Comparison of ENCODE assay signal across 2 cellular contexts in the genomic region with DNA sequence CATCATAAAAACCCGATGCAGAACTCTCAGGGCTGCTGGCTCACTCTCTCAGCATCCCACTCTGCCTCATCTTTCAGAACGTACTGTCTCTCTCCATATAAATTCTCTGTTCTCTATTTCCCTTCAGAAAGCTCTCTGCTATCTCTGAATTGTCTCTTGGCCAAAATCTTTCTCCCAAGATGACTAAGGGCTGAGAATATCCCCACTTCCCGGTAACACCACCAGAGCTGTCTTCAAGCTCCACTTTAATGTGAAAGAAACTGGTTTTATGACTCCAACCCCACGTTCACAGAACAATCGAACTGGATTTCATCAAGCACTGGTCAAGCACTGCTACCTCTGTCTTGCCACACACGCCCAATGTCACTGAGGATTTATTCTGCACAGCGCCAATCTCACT.
TF ChIP-seq lines count a peak whose summit lies in the region.

No MANE protein-coding gene starts in this region.

TF ChIP-seq in HepG2, 621 proteins besides CTCF, POLR2A, EP300 and RAD21:
- TF ChIP-seq GATAD1 (CRISPR knock-in tag; IDR thresholded peaks at IDR 0.05) (no peak), ZNF333 (CRISPR knock-in tag; IDR thresholded peaks at IDR 0.05; ENCODE audit: borderline replicate concordance) (no peak), SMC3 (IDR thresholded peaks at IDR 0.05; ENCODE audit: low read length) (no peak), BCL6 (CRISPR knock-in tag; IDR thresholded peaks at IDR 0.05) (no peak), GABPB1 (CRISPR knock-in tag; IDR thresholded peaks at IDR 0.05) (no peak), ZC3H4 (CRISPR knock-in tag; IDR thresholded peaks at IDR 0.05; ENCODE audit: borderline replicate concordance) (no peak), IRF9 (CRISPR knock-in tag; IDR thresholded peaks at IDR 0.05; ENCODE audit: borderline replicate concordance) (no peak)
- TF ChIP-seq, protein P1, sequence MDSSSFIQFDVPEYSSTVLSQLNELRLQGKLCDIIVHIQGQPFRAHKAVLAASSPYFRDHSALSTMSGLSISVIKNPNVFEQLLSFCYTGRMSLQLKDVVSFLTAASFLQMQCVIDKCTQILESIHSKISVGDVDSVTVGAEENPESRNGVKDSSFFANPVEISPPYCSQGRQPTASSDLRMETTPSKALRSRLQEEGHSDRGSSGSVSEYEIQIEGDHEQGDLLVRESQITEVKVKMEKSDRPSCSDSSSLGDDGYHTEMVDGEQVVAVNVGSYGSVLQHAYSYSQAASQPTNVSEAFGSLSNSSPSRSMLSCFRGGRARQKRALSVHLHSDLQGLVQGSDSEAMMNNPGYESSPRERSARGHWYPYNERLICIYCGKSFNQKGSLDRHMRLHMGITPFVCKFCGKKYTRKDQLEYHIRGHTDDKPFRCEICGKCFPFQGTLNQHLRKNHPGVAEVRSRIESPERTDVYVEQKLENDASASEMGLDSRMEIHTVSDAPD (CRISPR knock-in tag; IDR thresholded peaks at IDR 0.05): no peak
- TF ChIP-seq, protein P2, sequence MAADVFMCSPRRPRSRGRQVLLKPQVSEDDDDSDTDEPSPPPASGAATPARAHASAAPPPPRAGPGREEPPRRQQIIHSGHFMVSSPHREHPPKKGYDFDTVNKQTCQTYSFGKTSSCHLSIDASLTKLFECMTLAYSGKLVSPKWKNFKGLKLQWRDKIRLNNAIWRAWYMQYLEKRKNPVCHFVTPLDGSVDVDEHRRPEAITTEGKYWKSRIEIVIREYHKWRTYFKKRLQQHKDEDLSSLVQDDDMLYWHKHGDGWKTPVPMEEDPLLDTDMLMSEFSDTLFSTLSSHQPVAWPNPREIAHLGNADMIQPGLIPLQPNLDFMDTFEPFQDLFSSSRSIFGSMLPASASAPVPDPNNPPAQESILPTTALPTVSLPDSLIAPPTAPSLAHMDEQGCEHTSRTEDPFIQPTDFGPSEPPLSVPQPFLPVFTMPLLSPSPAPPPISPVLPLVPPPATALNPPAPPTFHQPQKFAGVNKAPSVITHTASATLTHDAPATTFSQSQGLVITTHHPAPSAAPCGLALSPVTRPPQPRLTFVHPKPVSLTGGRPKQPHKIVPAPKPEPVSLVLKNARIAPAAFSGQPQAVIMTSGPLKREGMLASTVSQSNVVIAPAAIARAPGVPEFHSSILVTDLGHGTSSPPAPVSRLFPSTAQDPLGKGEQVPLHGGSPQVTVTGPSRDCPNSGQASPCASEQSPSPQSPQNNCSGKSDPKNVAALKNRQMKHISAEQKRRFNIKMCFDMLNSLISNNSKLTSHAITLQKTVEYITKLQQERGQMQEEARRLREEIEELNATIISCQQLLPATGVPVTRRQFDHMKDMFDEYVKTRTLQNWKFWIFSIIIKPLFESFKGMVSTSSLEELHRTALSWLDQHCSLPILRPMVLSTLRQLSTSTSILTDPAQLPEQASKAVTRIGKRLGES (CRISPR knock-in tag; IDR thresholded peaks at IDR 0.05; ENCODE audit: borderline replicate concordance): no peak
- TF ChIP-seq, protein P3, sequence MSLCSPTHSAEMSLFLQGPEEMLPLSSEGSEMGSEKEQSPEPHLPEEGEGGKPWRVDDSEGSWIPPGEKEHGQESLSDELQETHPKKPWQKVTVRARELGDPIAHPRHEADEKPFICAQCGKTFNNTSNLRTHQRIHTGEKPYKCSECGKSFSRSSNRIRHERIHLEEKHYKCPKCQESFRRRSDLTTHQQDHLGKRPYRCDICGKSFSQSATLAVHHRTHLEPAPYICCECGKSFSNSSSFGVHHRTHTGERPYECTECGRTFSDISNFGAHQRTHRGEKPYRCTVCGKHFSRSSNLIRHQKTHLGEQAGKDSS (CRISPR knock-in tag; IDR thresholded peaks at IDR 0.05; ENCODE audit: borderline replicate concordance, low read depth): no peak
- TF ChIP-seq, protein P4, sequence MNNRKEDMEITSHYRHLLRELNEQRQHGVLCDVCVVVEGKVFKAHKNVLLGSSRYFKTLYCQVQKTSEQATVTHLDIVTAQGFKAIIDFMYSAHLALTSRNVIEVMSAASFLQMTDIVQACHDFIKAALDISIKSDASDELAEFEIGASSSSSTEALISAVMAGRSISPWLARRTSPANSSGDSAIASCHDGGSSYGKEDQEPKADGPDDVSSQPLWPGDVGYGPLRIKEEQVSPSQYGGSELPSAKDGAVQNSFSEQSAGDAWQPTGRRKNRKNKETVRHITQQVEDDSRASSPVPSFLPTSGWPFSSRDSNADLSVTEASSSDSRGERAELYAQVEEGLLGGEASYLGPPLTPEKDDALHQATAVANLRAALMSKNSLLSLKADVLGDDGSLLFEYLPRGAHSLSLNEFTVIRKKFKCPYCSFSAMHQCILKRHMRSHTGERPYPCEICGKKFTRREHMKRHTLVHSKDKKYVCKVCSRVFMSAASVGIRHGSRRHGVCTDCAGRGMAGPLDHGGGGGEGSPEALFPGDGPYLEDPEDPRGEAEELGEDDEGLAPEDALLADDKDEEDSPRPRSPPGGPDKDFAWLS (CRISPR knock-in tag; IDR thresholded peaks at IDR 0.05; ENCODE audit: borderline replicate concordance): no peak
- TF ChIP-seq, protein P5, sequence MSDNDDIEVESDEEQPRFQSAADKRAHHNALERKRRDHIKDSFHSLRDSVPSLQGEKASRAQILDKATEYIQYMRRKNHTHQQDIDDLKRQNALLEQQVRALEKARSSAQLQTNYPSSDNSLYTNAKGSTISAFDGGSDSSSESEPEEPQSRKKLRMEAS (IDR thresholded peaks at IDR 0.05): no peak

TF ChIP-seq in WTC11, 78 proteins besides CTCF, POLR2A, EP300 and RAD21:
- TF ChIP-seq GRHL2 (CRISPR knock-in tag; IDR thresholded peaks at IDR 0.05; ENCODE audit: insufficient replicate concordance, severe bottlenecking) (no peak), SMAD3 (CRISPR knock-in tag; IDR thresholded peaks at IDR 0.05; ENCODE audit: borderline replicate concordance) (no peak), ZNF425 (CRISPR knock-in tag; conservative IDR thresholded peaks at IDR 0.05) (no peak), ATF2 (CRISPR knock-in tag; IDR thresholded peaks at IDR 0.05; ENCODE audit: borderline replicate concordance, low read depth) (no peak)
- TF ChIP-seq, protein P6, sequence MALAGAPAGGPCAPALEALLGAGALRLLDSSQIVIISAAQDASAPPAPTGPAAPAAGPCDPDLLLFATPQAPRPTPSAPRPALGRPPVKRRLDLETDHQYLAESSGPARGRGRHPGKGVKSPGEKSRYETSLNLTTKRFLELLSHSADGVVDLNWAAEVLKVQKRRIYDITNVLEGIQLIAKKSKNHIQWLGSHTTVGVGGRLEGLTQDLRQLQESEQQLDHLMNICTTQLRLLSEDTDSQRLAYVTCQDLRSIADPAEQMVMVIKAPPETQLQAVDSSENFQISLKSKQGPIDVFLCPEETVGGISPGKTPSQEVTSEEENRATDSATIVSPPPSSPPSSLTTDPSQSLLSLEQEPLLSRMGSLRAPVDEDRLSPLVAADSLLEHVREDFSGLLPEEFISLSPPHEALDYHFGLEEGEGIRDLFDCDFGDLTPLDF (CRISPR knock-in tag; IDR thresholded peaks at IDR 0.05): no peak
